ENCODE assay signal across 17 cellular contexts in genomic region chr5:102277059-102277621, GRCh38. TPM values are rescaled to one million over a fixed set of nuclear protein-coding genes. Genes with fewer than 3 reads are reported as not detected.
"Had no signal": no experiment of that assay in that cellular context is flagged by ENCODE, and none has a peak within 500 bp of the region (broad histone marks: within the 10 kb centered on the region; RNA-seq: fewer than 3 reads in every experiment).

No MANE protein-coding gene starts in this region.

- H3K36me3 ChIP-seq: ascending aorta, ovary, tibial artery, WERI-Rb-1 had no signal

- H3K4me1 Mint-ChIP-seq: nephron progenitor cell, T-cell had no signal

- H3K9me3 Mint-ChIP-seq: activated T-helper 1 cell treated with anti-CD3 and anti-CD28 coated beads, Interleukin-12 subunit alpha, Interleukin-12 subunit beta, Interleukin-2, Interleukin-4 antibody, amounts not matched to agents 30 ng/mL and 10 ng/mL and 1 ng/mL, durations not matched to agents 14 hours and 24 hours and 36 hours; nephron progenitor cell; T-cell had no signal

- H3K27ac Mint-ChIP-seq: activated CD8-positive, alpha-beta T cell treated with anti-CD3 and anti-CD28 coated beads, Interleukin-2, amount 10 ng/mL, durations not matched to agents 7 days and 5 days; activated T-helper 1 cell treated with anti-CD3 and anti-CD28 coated beads, Interleukin-12 subunit alpha, Interleukin-12 subunit beta, Interleukin-2, Interleukin-4 antibody, amounts not matched to agents 30 ng/mL and 10 ng/mL and 1 ng/mL, durations not matched to agents 14 hours and 24 hours and 36 hours; nephron progenitor cell; T-cell had no signal

- H3K4me1 ChIP-seq: ascending aorta, tibial artery had no signal

- H3K4me3 ChIP-seq: ascending aorta, dorsolateral prefrontal cortex, ovary, tibial artery had no signal

- H3K4me3 Mint-ChIP-seq: activated CD8-positive, alpha-beta T cell treated with anti-CD3 and anti-CD28 coated beads, Interleukin-2, amount 10 ng/mL, durations not matched to agents 7 days and 5 days; activated T-helper 1 cell treated with anti-CD3 and anti-CD28 coated beads, Interleukin-12 subunit alpha, Interleukin-12 subunit beta, Interleukin-2, Interleukin-4 antibody, amounts not matched to agents 30 ng/mL and 10 ng/mL and 1 ng/mL, durations not matched to agents 14 hours and 24 hours and 36 hours; nephron progenitor cell; T-cell had no signal

- ATAC-seq: activated CD8-positive, alpha-beta T cell treated with anti-CD3 and anti-CD28 coated beads, Interleukin-2, amount 10 ng/mL, durations not matched to agents 7 days and 5 days; esophagus mucosa; left cardiac atrium; T-cell had no signal

- H3K27ac ChIP-seq: ascending aorta, ovary, tibial artery, WERI-Rb-1 had no signal

- DNase-seq: activated CD4-positive, alpha-beta T cell treated with anti-CD3 and anti-CD28 coated beads for 4 hours; activated CD8-positive, alpha-beta memory T cell treated with anti-CD3 and anti-CD28 coated beads, Interleukin-2, amount 50 U/mL, for 48 hours; activated CD8-positive, alpha-beta T cell treated with anti-CD3 and anti-CD28 coated beads, Interleukin-2, amount 10 ng/mL, durations not matched to agents 7 days and 5 days; activated naive CD4-positive, alpha-beta T cell; dorsolateral prefrontal cortex; left cardiac atrium; mammary epithelial cell; nephron progenitor cell; ovary; stimulated activated CD4-positive, alpha-beta T cell treated with anti-CD3 and anti-CD28 coated beads, Interleukin-4, amount 100 ng/mL, for 4 hours; T-cell; T1000; tibial artery; WERI-Rb-1 had no signal

- H3K9me3 ChIP-seq: ascending aorta, ovary, tibial artery had no signal

- H3K27me3 ChIP-seq: ascending aorta, dorsolateral prefrontal cortex, ovary, tibial artery had no signal

RNA-seq across cellular contexts. Expression of gene SLCO4C1, which starts 18.9 kb away (rescaled TPM):
- total RNA-seq: ascending aorta, esophagus mucosa had no signal
